ENCODE assay signal across 9 cellular contexts in the genomic region with DNA sequence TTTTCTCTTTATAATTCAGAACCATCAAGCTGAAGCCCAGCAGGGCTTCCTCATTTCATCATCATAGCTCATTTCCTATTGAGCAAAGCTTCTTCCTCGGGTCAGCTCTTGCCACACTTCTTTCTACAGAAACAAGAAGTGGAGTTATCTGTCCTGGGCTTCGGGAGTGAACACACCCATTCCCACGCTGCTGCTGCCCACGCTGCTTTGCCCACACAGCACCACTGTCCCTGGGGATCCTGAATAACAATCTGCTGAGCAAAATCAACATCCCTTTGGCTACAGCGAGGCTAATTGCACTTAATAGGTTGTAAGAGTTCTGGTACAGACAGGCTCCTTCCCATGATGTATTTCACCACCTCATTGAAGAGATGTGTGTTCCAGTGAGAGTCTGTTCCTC. TPM values are rescaled to one million over a fixed set of nuclear protein-coding genes. Genes with fewer than 3 reads are reported as not detected.
DNase-seq lines count a peak whose midpoint lies in the region; ATAC-seq and TF ChIP-seq lines count a peak whose summit lies in the region.
"Had no signal": no experiment of that assay in that cellular context is flagged by ENCODE, and none has a peak within 500 bp of the region (broad histone marks: within the 10 kb centered on the region; RNA-seq: fewer than 3 reads in every experiment).

No MANE protein-coding gene starts in this region.

- H2AK5ac ChIP-seq in mesendoderm (ENCODE audit: low read length) = no peak overlapping the region

- H3K36me3 ChIP-seq in BJ (ENCODE audit: control insufficient read depth, insufficient read depth, low read length) = no peaks in the 10 kb centered on the region
- H3K36me3 ChIP-seq in mesendoderm (ENCODE audit: control insufficient read depth, insufficient read depth, low read length) = no peaks in the 10 kb centered on the region

- no peak overlapping the region for H4K5ac ChIP-seq in mesendoderm (ENCODE audit: low read length)

- H3K4me1 ChIP-seq in mesendoderm (ENCODE audit: control insufficient read depth, low read depth, low read length) = peaks cover 2% of the 10 kb centered on the region

- H3K27me3 ChIP-seq in BJ (ENCODE audit: control insufficient read depth, insufficient read depth, low read length) (no peaks in the 10 kb centered on the region), mesendoderm (ENCODE audit: insufficient read depth, low read length, poor library complexity) (no peaks in the 10 kb centered on the region)

- no peaks in the 10 kb centered on the region for H3K79me2 ChIP-seq in mesendoderm (ENCODE audit: control insufficient read depth, insufficient read depth, low read length)

- POLR2A ChIA-PET in BJ (lab: Charles Lee) = interaction anchor here (1.0 kb wide), 1 partner anchor 38 kb away, joined by 3 read pairs; no protein-coding TSS in a partner anchor

- peak; percentile 23 for DNase-seq in BJ (ENCODE audit: low read depth)
- DNase-seq in NCI-H1436 (lab: John Stamatoyannopoulos, UW) = peak; percentile 86
- peak; percentile 96 to 99 for DNase-seq in cardiac fibroblast (ENCODE audit: low read depth in 2 of 2)
- DNase-seq in mesendoderm = no peak
- no peak for DNase-seq in GM19240 (ENCODE audit: insufficient read length, low spot score)
- DNase-seq in activated CD4-positive, alpha-beta T cell treated with anti-CD3 and anti-CD28 coated beads, Interleukin-2, amount 50 U/mL, for 1 hour = no peak

- no peak overlapping the region for H2BK120ac ChIP-seq in mesendoderm (ENCODE audit: low read depth, low read length)

- H2BK5ac ChIP-seq in mesendoderm (ENCODE audit: low read length) = no peak overlapping the region

- H3K18ac ChIP-seq in mesendoderm (ENCODE audit: low read length) = no peak overlapping the region

- ATAC-seq in HG03342 (IDR thresholded peaks at IDR 0.05; ENCODE audit: unreplicated experiment) (no peak), GM21515 (IDR thresholded peaks at IDR 0.05; ENCODE audit: unreplicated experiment) (no peak)

- no peak overlapping the region for H3K23ac ChIP-seq in mesendoderm (ENCODE audit: low read length)

- H2BK15ac ChIP-seq in mesendoderm (replicated peaks; ENCODE audit: low read depth) = no peak overlapping the region

- no peak overlapping the region for H3K4ac ChIP-seq in mesendoderm (ENCODE audit: low read depth, low read length)

- CTCF ChIA-PET in BJ (lab: Yijun Ruan, JAX) = interaction anchor here (0.8 to 11.2 kb wide), 6 partner anchors 8 to 166 kb away, joined by 3 to 203 read pairs (median 5); no protein-coding TSS in a partner anchor

- peak overlapping the region; percentile 34 for H3K56ac ChIP-seq in mesendoderm (ENCODE audit: low read length)

- no CpG with 5 or more reads among the region's 5 CpGs for WGBS in mesendoderm (ENCODE audit: extremely low coverage, insufficient coverage, low lambda C conversion rate)

- H3K79me1 ChIP-seq in mesendoderm (ENCODE audit: low read length) = no peaks in the 10 kb centered on the region

- H3K4me3 ChIP-seq in BJ (ENCODE audit: low read depth, low read length) = no peak overlapping the region
- H3K4me3 ChIP-seq in cardiac fibroblast (replicated peaks in 1 of 2; ENCODE audit: low read depth in 2 of 2, low read length in 2 of 2) = peak overlapping the region; percentile 2 to 10
- no peak overlapping the region for H3K4me3 ChIP-seq in mesendoderm (ENCODE audit: low read length)
- H3K4me3 ChIP-seq: skin epidermis had no signal

- H3K27ac ChIP-seq in mesendoderm (ENCODE audit: low read depth, low read length) = no peak overlapping the region

- H3K9ac ChIP-seq in mesendoderm (ENCODE audit: low read length) = no peak overlapping the region

- no peak overlapping the region for H4K8ac ChIP-seq in mesendoderm (ENCODE audit: low read depth, low read length)

- TF ChIP-seq CTCF in BJ (IDR thresholded peaks at IDR 0.05; ENCODE audit: insufficient read depth, low read depth, low read length) = no peak
- TF ChIP-seq CTCF in cardiac fibroblast (IDR thresholded peaks at IDR 0.05; ENCODE audit: low read depth, low read length) = no peak

- no peak overlapping the region for H3K4me2 ChIP-seq in mesendoderm (ENCODE audit: low read length)

RNA-seq across cellular contexts. Expression of a gene that starts 23.7 kb away (rescaled TPM):
- polyA plus RNA-seq in BJ (2011; rRNA removed) = 1.9 and 2.4 TPM in 2 replicates
- 0.38 and 0.46 TPM in 2 replicates for polyA minus RNA-seq in BJ (2011; rRNA and poly(A)+ RNA removed)
- polyA plus RNA-seq in mesendoderm (2013, experiment 1 of 2) = 0.87 TPM
- polyA plus RNA-seq in mesendoderm (2013, experiment 2 of 2) = 0.81 TPM

RNA-seq across cellular contexts. Expression of a gene that starts 23.8 kb away (rescaled TPM):
- polyA plus RNA-seq in BJ (2011; rRNA removed) = 7.8 and 18.5 TPM in 2 replicates
- 4.7 and 7.3 TPM in 2 replicates for polyA minus RNA-seq in BJ (2011; rRNA and poly(A)+ RNA removed)
- 9.4 TPM for polyA plus RNA-seq in mesendoderm (2013, experiment 1 of 2)
- 10.0 TPM for polyA plus RNA-seq in mesendoderm (2013, experiment 2 of 2)

RNA-seq across cellular contexts. Expression of a gene that starts 48.9 kb away (rescaled TPM):
- polyA plus RNA-seq in BJ (2011; rRNA removed) = 0.06 and 0.07 TPM in 2 replicates
- 0.10 TPM in 1 of 2 replicates, not detected in the other for polyA minus RNA-seq in BJ (2011; rRNA and poly(A)+ RNA removed)
- polyA plus RNA-seq in mesendoderm (2013, experiment 1 of 2) = 1.8 TPM
- polyA plus RNA-seq in mesendoderm (2013, experiment 2 of 2) = 2.2 TPM

RNA-seq across cellular contexts. Expression of a gene that starts 51.3 kb away (rescaled TPM):
- polyA plus RNA-seq in BJ (2011; rRNA removed) = 31.7 and 48.0 TPM in 2 replicates
- 59.1 and 61.6 TPM in 2 replicates for polyA minus RNA-seq in BJ (2011; rRNA and poly(A)+ RNA removed)
- polyA plus RNA-seq in mesendoderm (2013, experiment 1 of 2) = 31.8 TPM
- 30.1 TPM for polyA plus RNA-seq in mesendoderm (2013, experiment 2 of 2)

Comparison
In these comparisons a context has a peak if more than half of its experiments do, and no peak if none do; other contexts are left out.
1. DNase-seq: peak in BJ (single experiment), NCI-H1436 (single experiment) and cardiac fibroblast (2 of 2); none in mesendoderm (single experiment), GM19240 (single experiment) and activated CD4-positive, alpha-beta T cell treated with anti-CD3 and anti-CD28 coated beads, Interleukin-2, amount 50 U/mL, for 1 hour (single experiment).
2. H3K4me3 ChIP-seq: peak in cardiac fibroblast (2 of 2); none in BJ (single experiment) and mesendoderm (single experiment).